In genomic region chr7:115352375-115352774, GRCh38 we compare ENCODE assay signal across 1 cellular context.
TF ChIP-seq lines count a peak whose summit lies in the region.

No MANE protein-coding gene starts in this region.

TF ChIP-seq in SK-N-SH, 30 proteins besides CTCF, POLR2A, EP300 and RAD21 (continued from another document):
- TF ChIP-seq, protein P1, sequence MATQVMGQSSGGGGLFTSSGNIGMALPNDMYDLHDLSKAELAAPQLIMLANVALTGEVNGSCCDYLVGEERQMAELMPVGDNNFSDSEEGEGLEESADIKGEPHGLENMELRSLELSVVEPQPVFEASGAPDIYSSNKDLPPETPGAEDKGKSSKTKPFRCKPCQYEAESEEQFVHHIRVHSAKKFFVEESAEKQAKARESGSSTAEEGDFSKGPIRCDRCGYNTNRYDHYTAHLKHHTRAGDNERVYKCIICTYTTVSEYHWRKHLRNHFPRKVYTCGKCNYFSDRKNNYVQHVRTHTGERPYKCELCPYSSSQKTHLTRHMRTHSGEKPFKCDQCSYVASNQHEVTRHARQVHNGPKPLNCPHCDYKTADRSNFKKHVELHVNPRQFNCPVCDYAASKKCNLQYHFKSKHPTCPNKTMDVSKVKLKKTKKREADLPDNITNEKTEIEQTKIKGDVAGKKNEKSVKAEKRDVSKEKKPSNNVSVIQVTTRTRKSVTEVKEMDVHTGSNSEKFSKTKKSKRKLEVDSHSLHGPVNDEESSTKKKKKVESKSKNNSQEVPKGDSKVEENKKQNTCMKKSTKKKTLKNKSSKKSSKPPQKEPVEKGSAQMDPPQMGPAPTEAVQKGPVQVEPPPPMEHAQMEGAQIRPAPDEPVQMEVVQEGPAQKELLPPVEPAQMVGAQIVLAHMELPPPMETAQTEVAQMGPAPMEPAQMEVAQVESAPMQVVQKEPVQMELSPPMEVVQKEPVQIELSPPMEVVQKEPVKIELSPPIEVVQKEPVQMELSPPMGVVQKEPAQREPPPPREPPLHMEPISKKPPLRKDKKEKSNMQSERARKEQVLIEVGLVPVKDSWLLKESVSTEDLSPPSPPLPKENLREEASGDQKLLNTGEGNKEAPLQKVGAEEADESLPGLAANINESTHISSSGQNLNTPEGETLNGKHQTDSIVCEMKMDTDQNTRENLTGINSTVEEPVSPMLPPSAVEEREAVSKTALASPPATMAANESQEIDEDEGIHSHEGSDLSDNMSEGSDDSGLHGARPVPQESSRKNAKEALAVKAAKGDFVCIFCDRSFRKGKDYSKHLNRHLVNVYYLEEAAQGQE (IDR thresholded peaks at IDR 0.05; ENCODE audit: low read depth, low read length), result no peak
- TF ChIP-seq TAF1 (IDR thresholded peaks at IDR 0.05; ENCODE audit: borderline replicate concordance, low read depth, low read length), result no peak
- TF ChIP-seq, protein P2, sequence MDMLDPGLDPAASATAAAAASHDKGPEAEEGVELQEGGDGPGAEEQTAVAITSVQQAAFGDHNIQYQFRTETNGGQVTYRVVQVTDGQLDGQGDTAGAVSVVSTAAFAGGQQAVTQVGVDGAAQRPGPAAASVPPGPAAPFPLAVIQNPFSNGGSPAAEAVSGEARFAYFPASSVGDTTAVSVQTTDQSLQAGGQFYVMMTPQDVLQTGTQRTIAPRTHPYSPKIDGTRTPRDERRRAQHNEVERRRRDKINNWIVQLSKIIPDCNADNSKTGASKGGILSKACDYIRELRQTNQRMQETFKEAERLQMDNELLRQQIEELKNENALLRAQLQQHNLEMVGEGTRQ (IDR thresholded peaks at IDR 0.05; ENCODE audit: borderline replicate concordance, low read depth, low read length), result no peak
